Comparison of ENCODE assay signal across 2 cellular contexts in the genomic region with DNA sequence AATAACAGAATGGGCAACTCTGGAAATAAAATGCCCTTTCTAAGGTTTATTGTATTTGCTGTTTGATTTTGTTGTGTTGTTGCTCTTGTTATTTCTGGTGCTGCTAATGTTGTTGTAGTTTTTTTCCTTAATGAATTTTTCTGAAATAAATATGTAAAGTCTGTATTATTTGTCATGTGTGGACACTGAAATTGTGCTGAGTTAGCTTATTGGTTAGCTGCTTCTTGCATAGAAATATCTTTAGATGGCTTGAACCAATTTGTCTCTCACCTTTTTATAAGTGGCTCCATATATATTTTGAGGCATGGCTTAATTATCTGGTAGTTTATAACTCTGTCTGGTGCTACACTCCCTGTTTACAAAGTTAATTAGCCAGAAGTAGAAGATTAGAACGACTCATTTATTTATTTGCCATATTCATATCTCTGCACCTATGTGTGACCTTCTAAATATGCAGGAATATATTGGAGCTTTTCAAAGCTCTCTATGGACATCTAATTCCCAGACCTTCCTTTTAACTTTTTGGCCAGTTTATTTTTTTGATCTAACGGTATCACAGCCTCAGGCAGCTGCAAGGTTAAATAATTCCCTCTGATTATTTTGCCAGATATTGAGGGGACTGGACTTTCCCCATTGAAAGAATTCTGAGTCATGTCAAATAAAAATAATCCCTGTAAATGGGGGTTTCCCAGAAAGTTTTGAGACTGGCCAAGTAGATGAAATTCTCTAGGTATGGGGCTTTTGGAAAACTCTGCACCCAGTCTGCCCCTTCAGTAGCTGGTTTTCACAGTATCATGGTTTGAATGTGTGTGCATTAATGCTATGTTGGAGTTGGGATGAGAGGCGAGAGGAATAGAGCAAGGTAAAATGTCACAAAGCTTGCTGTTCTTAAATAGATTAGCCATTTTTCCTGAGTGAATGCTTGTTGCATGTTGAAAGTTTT.
TF ChIP-seq lines count a peak whose summit lies in the region.

No MANE protein-coding gene starts in this region.

TF ChIP-seq in A549, 52 proteins besides CTCF, POLR2A, EP300 and RAD21 (continued from another document):
- TF ChIP-seq, protein P1, sequence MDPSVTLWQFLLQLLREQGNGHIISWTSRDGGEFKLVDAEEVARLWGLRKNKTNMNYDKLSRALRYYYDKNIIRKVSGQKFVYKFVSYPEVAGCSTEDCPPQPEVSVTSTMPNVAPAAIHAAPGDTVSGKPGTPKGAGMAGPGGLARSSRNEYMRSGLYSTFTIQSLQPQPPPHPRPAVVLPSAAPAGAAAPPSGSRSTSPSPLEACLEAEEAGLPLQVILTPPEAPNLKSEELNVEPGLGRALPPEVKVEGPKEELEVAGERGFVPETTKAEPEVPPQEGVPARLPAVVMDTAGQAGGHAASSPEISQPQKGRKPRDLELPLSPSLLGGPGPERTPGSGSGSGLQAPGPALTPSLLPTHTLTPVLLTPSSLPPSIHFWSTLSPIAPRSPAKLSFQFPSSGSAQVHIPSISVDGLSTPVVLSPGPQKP (IDR thresholded peaks at IDR 0.05; ENCODE audit: low read depth, low read length), result no peak
- peak; percentile 73 for TF ChIP-seq MAFK (IDR thresholded peaks at IDR 0.05; ENCODE audit: partially characterized antibody)

TF ChIP-seq in GM23338, 12 proteins besides CTCF, POLR2A, EP300 and RAD21 (continued from another document):
- TF ChIP-seq, protein P2, sequence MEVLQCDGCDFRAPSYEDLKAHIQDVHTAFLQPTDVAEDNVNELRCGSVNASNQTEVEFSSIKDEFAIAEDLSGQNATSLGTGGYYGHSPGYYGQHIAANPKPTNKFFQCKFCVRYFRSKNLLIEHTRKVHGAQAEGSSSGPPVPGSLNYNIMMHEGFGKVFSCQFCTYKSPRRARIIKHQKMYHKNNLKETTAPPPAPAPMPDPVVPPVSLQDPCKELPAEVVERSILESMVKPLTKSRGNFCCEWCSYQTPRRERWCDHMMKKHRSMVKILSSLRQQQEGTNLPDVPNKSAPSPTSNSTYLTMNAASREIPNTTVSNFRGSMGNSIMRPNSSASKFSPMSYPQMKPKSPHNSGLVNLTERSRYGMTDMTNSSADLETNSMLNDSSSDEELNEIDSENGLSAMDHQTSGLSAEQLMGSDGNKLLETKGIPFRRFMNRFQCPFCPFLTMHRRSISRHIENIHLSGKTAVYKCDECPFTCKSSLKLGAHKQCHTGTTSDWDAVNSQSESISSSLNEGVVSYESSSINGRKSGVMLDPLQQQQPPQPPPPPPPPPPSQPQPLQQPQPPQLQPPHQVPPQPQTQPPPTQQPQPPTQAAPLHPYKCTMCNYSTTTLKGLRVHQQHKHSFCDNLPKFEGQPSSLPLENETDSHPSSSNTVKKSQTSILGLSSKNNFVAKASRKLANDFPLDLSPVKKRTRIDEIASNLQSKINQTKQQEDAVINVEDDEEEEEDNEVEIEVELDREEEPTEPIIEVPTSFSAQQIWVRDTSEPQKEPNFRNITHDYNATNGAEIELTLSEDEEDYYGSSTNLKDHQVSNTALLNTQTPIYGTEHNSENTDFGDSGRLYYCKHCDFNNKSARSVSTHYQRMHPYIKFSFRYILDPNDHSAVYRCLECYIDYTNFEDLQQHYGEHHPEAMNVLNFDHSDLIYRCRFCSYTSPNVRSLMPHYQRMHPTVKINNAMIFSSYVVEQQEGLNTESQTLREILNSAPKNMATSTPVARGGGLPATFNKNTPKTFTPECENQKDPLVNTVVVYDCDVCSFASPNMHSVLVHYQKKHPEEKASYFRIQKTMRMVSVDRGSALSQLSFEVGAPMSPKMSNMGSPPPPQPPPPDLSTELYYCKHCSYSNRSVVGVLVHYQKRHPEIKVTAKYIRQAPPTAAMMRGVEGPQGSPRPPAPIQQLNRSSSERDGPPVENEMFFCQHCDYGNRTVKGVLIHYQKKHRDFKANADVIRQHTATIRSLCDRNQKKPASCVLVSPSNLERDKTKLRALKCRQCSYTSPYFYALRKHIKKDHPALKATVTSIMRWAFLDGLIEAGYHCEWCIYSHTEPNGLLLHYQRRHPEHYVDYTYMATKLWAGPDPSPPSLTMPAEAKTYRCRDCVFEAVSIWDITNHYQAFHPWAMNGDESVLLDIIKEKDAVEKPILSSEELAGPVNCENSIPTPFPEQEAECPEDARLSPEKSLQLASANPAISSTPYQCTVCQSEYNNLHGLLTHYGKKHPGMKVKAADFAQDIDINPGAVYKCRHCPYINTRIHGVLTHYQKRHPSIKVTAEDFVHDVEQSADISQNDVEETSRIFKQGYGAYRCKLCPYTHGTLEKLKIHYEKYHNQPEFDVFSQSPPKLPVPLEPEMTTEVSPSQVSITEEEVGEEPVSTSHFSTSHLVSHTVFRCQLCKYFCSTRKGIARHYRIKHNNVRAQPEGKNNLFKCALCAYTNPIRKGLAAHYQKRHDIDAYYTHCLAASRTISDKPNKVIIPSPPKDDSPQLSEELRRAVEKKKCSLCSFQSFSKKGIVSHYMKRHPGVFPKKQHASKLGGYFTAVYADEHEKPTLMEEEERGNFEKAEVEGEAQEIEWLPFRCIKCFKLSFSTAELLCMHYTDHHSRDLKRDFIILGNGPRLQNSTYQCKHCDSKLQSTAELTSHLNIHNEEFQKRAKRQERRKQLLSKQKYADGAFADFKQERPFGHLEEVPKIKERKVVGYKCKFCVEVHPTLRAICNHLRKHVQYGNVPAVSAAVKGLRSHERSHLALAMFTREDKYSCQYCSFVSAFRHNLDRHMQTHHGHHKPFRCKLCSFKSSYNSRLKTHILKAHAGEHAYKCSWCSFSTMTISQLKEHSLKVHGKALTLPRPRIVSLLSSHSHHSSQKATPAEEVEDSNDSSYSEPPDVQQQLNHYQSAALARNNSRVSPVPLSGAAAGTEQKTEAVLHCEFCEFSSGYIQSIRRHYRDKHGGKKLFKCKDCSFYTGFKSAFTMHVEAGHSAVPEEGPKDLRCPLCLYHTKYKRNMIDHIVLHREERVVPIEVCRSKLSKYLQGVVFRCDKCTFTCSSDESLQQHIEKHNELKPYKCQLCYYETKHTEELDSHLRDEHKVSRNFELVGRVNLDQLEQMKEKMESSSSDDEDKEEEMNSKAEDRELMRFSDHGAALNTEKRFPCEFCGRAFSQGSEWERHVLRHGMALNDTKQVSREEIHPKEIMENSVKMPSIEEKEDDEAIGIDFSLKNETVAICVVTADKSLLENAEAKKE (CRISPR knock-in tag; IDR thresholded peaks at IDR 0.05), result no peak
- TF ChIP-seq, protein P3, sequence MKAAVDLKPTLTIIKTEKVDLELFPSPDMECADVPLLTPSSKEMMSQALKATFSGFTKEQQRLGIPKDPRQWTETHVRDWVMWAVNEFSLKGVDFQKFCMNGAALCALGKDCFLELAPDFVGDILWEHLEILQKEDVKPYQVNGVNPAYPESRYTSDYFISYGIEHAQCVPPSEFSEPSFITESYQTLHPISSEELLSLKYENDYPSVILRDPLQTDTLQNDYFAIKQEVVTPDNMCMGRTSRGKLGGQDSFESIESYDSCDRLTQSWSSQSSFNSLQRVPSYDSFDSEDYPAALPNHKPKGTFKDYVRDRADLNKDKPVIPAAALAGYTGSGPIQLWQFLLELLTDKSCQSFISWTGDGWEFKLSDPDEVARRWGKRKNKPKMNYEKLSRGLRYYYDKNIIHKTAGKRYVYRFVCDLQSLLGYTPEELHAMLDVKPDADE (IDR thresholded peaks at IDR 0.05), result no peak
- TF ChIP-seq, protein P4, sequence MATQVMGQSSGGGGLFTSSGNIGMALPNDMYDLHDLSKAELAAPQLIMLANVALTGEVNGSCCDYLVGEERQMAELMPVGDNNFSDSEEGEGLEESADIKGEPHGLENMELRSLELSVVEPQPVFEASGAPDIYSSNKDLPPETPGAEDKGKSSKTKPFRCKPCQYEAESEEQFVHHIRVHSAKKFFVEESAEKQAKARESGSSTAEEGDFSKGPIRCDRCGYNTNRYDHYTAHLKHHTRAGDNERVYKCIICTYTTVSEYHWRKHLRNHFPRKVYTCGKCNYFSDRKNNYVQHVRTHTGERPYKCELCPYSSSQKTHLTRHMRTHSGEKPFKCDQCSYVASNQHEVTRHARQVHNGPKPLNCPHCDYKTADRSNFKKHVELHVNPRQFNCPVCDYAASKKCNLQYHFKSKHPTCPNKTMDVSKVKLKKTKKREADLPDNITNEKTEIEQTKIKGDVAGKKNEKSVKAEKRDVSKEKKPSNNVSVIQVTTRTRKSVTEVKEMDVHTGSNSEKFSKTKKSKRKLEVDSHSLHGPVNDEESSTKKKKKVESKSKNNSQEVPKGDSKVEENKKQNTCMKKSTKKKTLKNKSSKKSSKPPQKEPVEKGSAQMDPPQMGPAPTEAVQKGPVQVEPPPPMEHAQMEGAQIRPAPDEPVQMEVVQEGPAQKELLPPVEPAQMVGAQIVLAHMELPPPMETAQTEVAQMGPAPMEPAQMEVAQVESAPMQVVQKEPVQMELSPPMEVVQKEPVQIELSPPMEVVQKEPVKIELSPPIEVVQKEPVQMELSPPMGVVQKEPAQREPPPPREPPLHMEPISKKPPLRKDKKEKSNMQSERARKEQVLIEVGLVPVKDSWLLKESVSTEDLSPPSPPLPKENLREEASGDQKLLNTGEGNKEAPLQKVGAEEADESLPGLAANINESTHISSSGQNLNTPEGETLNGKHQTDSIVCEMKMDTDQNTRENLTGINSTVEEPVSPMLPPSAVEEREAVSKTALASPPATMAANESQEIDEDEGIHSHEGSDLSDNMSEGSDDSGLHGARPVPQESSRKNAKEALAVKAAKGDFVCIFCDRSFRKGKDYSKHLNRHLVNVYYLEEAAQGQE (IDR thresholded peaks at IDR 0.05; ENCODE audit: unreplicated experiment), result no peak
- TF ChIP-seq CREB1 (CRISPR knock-in tag; IDR thresholded peaks at IDR 0.05; ENCODE audit: low read depth), result no peak
